Comparison of ENCODE assay signal across 13 cellular contexts in the genomic region with DNA sequence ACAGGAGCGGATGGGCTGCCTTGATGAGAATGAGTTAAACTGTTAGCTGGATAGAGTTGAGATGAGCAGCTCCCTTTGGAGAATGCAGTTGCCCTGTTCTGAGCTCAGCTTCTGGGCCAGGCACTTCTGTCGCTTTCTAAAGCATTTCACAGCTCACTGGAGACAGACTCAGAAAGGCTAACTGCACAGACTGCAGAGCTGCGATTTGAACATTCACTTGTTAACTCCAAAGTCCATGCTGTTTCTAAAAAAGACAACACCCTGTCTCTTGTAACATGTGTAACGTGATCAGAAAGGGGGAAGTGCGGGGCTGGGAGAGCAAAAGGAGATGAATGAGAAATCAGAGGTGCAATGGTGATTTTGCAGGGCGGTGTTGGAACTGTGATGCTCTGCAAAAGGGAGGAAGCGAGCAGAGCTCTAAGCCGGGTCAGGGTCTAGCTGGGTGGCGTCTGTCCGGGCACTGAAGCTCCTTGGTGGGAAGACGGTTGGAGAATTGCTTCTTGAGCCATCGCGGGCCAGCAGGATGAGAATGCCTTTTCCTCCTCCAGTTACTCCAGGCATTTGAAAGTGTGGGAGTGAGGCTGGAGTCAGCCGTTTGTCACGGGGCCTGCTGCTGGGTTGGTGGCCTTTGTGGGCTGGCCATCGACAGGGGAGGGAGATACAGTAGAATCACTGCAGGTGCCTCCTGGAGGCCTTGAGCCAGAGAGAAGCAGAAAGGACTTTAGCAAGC. TPM values are rescaled to one million over a fixed set of nuclear protein-coding genes. Genes with fewer than 3 reads are reported as not detected.
DNase-seq lines count a peak whose midpoint lies in the region; ATAC-seq, FAIRE-seq and TF ChIP-seq lines count a peak whose summit lies in the region.
"Had no signal": no experiment of that assay in that cellular context is flagged by ENCODE, and none has a peak within 500 bp of the region (broad histone marks: within the 10 kb centered on the region; RNA-seq: fewer than 3 reads in every experiment).

No MANE protein-coding gene starts in this region.

- peaks cover 26 to 31% of the 10 kb centered on the region in 2 experiments for H3K4me1 ChIP-seq in K562 (replicated peaks in 1 of 2; ENCODE audit: control insufficient read depth in 2 of 2, insufficient read depth in 2 of 2, low read length in 2 of 2)

- no peak for TF ChIP-seq CTCF in K562 (IDR thresholded peaks at IDR 0.05 in 2 of 3, conservative IDR thresholded peaks at IDR 0.05 in 1 of 3; ENCODE audit: insufficient read depth in 2 of 3, low read depth in 1 of 3, low read length in 3 of 3)
- TF ChIP-seq CTCF in mesothelial cell of epicardium (IDR thresholded peaks at IDR 0.05; ENCODE audit: unreplicated experiment), result no peak
- no peak for TF ChIP-seq CTCF in type B pancreatic cell (conservative IDR thresholded peaks at IDR 0.05)

- in situ Hi-C loops in K562 (cut with MboI), result no loop called here

- BruUV-seq in K562 (replicated peaks; lab: Mats Ljungman, UMichigan), result no TSS peak

- peaks cover 76% of the 10 kb centered on the region for H3K4me1 Mint-ChIP-seq in activated naive CD4-positive, alpha-beta T cell treated with anti-CD3 and anti-CD28 coated beads, Interleukin-2, amount 50 U/mL, for 24 hours
- H3K4me1 Mint-ChIP-seq in mesothelial cell of epicardium, result peaks cover 39% of the 10 kb centered on the region
- peaks cover 55% of the 10 kb centered on the region for H3K4me1 Mint-ChIP-seq in type B pancreatic cell (ENCODE audit: unreplicated experiment)

- peak overlapping the region; percentile 36 for H3K4me3 Mint-ChIP-seq in activated naive CD4-positive, alpha-beta T cell treated with anti-CD3 and anti-CD28 coated beads, Interleukin-2, amount 50 U/mL, for 24 hours
- H3K4me3 Mint-ChIP-seq in mesothelial cell of epicardium (no peak overlapping the region), type B pancreatic cell (peak overlapping the region; percentile 40)

- H3K4me3 ChIP-seq in K562, result no peak overlapping the region
- H3K4me3 ChIP-seq: MG63 had no signal

- H3K9me3 ChIP-seq in K562 (replicated peaks; ENCODE audit: control insufficient read depth, insufficient read depth, low read depth, low read length), result no peaks in the 10 kb centered on the region
- H3K9me3 ChIP-seq: MG63 had no signal

- H3K36me3 ChIP-seq in K562 (ENCODE audit: control insufficient read depth, insufficient read depth, low read length), result peaks cover 85% of the 10 kb centered on the region; the same call in 2 of the 3 replicates
- H3K36me3 ChIP-seq: MG63 had no signal

- H2AFZ ChIP-seq in K562 (ENCODE audit: low read depth, low read length), result no peak overlapping the region

- H3K9me3 Mint-ChIP-seq in activated naive CD4-positive, alpha-beta T cell treated with anti-CD3 and anti-CD28 coated beads, Interleukin-2, amount 50 U/mL, for 24 hours, result no peaks in the 10 kb centered on the region
- H3K9me3 Mint-ChIP-seq in mesothelial cell of epicardium, result no peaks in the 10 kb centered on the region
- H3K9me3 Mint-ChIP-seq in type B pancreatic cell, result peaks cover 8% of the 10 kb centered on the region

- no peak for DNase-seq in activated naive CD4-positive, alpha-beta T cell treated with anti-CD3 and anti-CD28 coated beads, Interleukin-2, amount 50 U/mL, for 16 hours
- no peak for DNase-seq in K562 (ENCODE audit: extremely low read depth in 1 of 4, low spot score in 3 of 4)
- DNase-seq in mesothelial cell of epicardium (ENCODE audit: low spot score in 2 of 2, unreplicated experiment in 2 of 2), result no peak
- DNase-seq in type B pancreatic cell (ENCODE audit: extremely low spot score, unreplicated experiment), result no peak
- DNase-seq in HEK293T (ENCODE audit: extremely low spot score), result no peak
- no peak for DNase-seq in NCI-H2107 (lab: John Stamatoyannopoulos, UW)
- DNase-seq in NCI-H82 (lab: John Stamatoyannopoulos, UW), result no peak
- DNase-seq: DND-41, MG63, NCI-H748 treated with DMSO at 0.1 percent for 48 hours had no signal

- ATAC-seq in K562, result no peak

- H3K4me2 ChIP-seq in K562 (ENCODE audit: insufficient read depth, low read length), result no peak overlapping the region

- H4K20me1 ChIP-seq in K562 (replicated peaks; ENCODE audit: control insufficient read depth, insufficient read depth, low read length), result peaks cover 53% of the 10 kb centered on the region

- TF ChIP-seq RAD21 in K562 (CRISPR knock-in tag; conservative IDR thresholded peaks at IDR 0.05 in 1 of 2, IDR thresholded peaks at IDR 0.05 in 1 of 2), result no peak

- 78% methylated on average over 16 of the region's 16 CpGs for WGBS in K562 (ENCODE audit: insufficient coverage, low coverage, missing lambda C conversion rate)

- H3K9me1 ChIP-seq in K562 (ENCODE audit: control insufficient read depth, insufficient read depth, low read length), result peaks cover 17% of the 10 kb centered on the region

- CTCF ChIA-PET in K562 (lab: Yijun Ruan, JAX; ENCODE audit: low intra/inter-chr PET ratio) (no interaction called here), HEK293T (lab: Yijun Ruan, JAX) (no interaction called here)

- peak overlapping the region; percentile 91 for H3K27ac Mint-ChIP-seq in activated naive CD4-positive, alpha-beta T cell treated with anti-CD3 and anti-CD28 coated beads, Interleukin-2, amount 50 U/mL, for 24 hours
- H3K27ac Mint-ChIP-seq in mesothelial cell of epicardium, result peak overlapping the region; percentile 54
- H3K27ac Mint-ChIP-seq in type B pancreatic cell, result peak overlapping the region; percentile 75

- no peak overlapping the region for H3K27ac ChIP-seq in K562 (ENCODE audit: extremely low read depth, low read depth, low read length)

- H3K79me2 ChIP-seq in K562 (ENCODE audit: control insufficient read depth, insufficient read depth, low read length), result peaks cover 86% of the 10 kb centered on the region

- H3K27me3 Mint-ChIP-seq in activated naive CD4-positive, alpha-beta T cell treated with anti-CD3 and anti-CD28 coated beads, Interleukin-2, amount 50 U/mL, for 24 hours, result no peaks in the 10 kb centered on the region
- H3K27me3 Mint-ChIP-seq in mesothelial cell of epicardium (ENCODE audit: low read depth) (no peaks in the 10 kb centered on the region), type B pancreatic cell (no peaks in the 10 kb centered on the region)

- TF ChIP-seq POLR2A in K562 (conservative IDR thresholded peaks at IDR 0.05), result no peak

- H3K36me3 Mint-ChIP-seq in activated naive CD4-positive, alpha-beta T cell treated with anti-CD3 and anti-CD28 coated beads, Interleukin-2, amount 50 U/mL, for 24 hours, result peaks cover 16% of the 10 kb centered on the region
- H3K36me3 Mint-ChIP-seq in mesothelial cell of epicardium, result peaks cover 22% of the 10 kb centered on the region
- peaks cover 26% of the 10 kb centered on the region for H3K36me3 Mint-ChIP-seq in type B pancreatic cell

- FAIRE-seq in K562 (lab: Jason Lieb, UNC), result no peak
- FAIRE-seq: endothelial cell of umbilical vein, GM18507 had no signal

- H3K27me3 ChIP-seq in K562 (ENCODE audit: control insufficient read depth in 2 of 2, insufficient read depth in 2 of 2, low read length in 2 of 2), result no peaks in the 10 kb centered on the region
- H3K27me3 ChIP-seq: MG63 had no signal

- POLR2A ChIA-PET in K562 (lab: Yijun Ruan, JAX) (interaction anchor here (0.8 to 3.9 kb wide), 4 partner anchors 11 to 138 kb away, joined by 3 to 14 read pairs (median 4); partner anchors contain the start of gene GRPEL1), HEK293T (lab: Yijun Ruan, JAX) (interaction anchor here (0.9 kb wide), 1 partner anchor 15 kb away, joined by 3 read pairs; no protein-coding TSS in a partner anchor)

- TF ChIP-seq EP300 in K562 (IDR thresholded peaks at IDR 0.05; ENCODE audit: low read length), result no peak

- 0 out of 4 replicates have a peak overlapping the region, but pooled peaks of 1 of the 2 experiments have one; percentile 48 for H3K9ac ChIP-seq in K562 (ENCODE audit: insufficient read depth in 1 of 2, low read depth in 2 of 2, low read length in 2 of 2)

- intact Hi-C loops in K562 (cut with micrococcal nuclease), result no loop called here

TF ChIP-seq in K562, 482 proteins besides CTCF, POLR2A, EP300 and RAD21:
- TF ChIP-seq ZNF354B (CRISPR knock-in tag; IDR thresholded peaks at IDR 0.05) (no peak), TCFL5 (CRISPR knock-in tag; conservative IDR thresholded peaks at IDR 0.05) (no peak), SPI1 (IDR thresholded peaks at IDR 0.05; ENCODE audit: borderline replicate concordance, low read depth, low read length) (peak; percentile 51; the same call in 1 of the 2 replicates), TRIM28 (IDR thresholded peaks at IDR 0.05) (no peak), MIER1 (IDR thresholded peaks at IDR 0.05; ENCODE audit: low read depth) (no peak)
TF ChIP-seq in K562: peak in this region for 1.

TF ChIP-seq in HEK293T, 16 proteins besides CTCF, POLR2A, EP300 and RAD21 (continues in another document):
- TF ChIP-seq BHLHE40 (IDR thresholded peaks at IDR 0.05; ENCODE audit: borderline replicate concordance) (no peak), SUZ12 (IDR thresholded peaks at IDR 0.05) (no peak), L3MBTL2 (conservative IDR thresholded peaks at IDR 0.05) (no peak), ARNT (IDR thresholded peaks at IDR 0.05) (no peak), LEF1 (IDR thresholded peaks at IDR 0.05; ENCODE audit: borderline replicate concordance) (no peak), SP1 (IDR thresholded peaks at IDR 0.05) (no peak)

RNA-seq across cellular contexts. Expression of gene TBC1D14, which starts 20.3 kb away (rescaled TPM):
- 61.0 and 70.3 TPM in 2 replicates for total RNA-seq in K562 (2011; cell fraction: chromatin; rRNA removed; ENCODE audit: low replicate concordance)
- total RNA-seq in K562 (2011; cell fraction: nucleolus; rRNA removed), result 50.4 and 54.0 TPM in 2 replicates
- total RNA-seq in K562 (2011; cell fraction: nucleoplasm; rRNA removed), result 45.9 and 49.3 TPM in 2 replicates
- total RNA-seq in K562 (2014; rRNA removed) (50.2 and 54.4 TPM in 2 replicates), K562 (2014; rRNA removed; fragmentation: Illumina TruSeq; extraction: Trizol) (44.8 and 45.5 TPM in 2 replicates), K562 (2015; rRNA removed; fragmentation: Illumina TruSeq; extraction: Trizol) (55.8 and 57.7 TPM in 2 replicates), K562 (2021) (55.4 and 59.6 TPM in 2 replicates), mesothelial cell of epicardium (54.5 to 58.2 TPM (median 56.3 TPM) in 3 replicates), type B pancreatic cell (ENCODE audit: low replicate concordance) (55.9 and 56.9 TPM in 2 replicates)
- polyA plus RNA-seq in K562 (2011; rRNA removed) (31.4 and 41.2 TPM in 2 replicates), K562 (2014; fragmentation: Illumina TruSeq; extraction: Trizol) (46.2 and 47.7 TPM in 2 replicates), K562 (2014; fragmentation: Nextera tagmentation; extraction: Ambion mirVana) (1 to 10 TPM; 2.1 to 2.7 TPM), K562 (2014; rRNA removed) (43.3 and 50.8 TPM in 2 replicates)
- polyA plus RNA-seq in K562 (2011; cell fraction: cytosol; rRNA removed), result 37.0 and 43.7 TPM in 2 replicates
- polyA plus RNA-seq in K562 (2011; cell fraction: nucleus; rRNA removed), result 37.0 and 46.2 TPM in 2 replicates
- 45.4 TPM in 2 replicates for polyA plus RNA-seq in K562 (2012)
- 51.1 and 64.3 TPM in 2 replicates for polyA minus RNA-seq in K562 (2011; rRNA and poly(A)+ RNA removed)
- 29.6 and 35.1 TPM in 2 replicates for polyA minus RNA-seq in K562 (2011; cell fraction: cytosol; rRNA and poly(A)+ RNA removed)
- 26.1 and 34.0 TPM in 2 replicates for polyA minus RNA-seq in K562 (2011; cell fraction: nucleus; rRNA and poly(A)+ RNA removed)
